ENCODE assay signal across 8 cellular contexts in genomic region chr10:75234017-75234682, GRCh38. TPM values are rescaled to one million over a fixed set of nuclear protein-coding genes. Genes with fewer than 3 reads are reported as not detected.
A peak's percentile ranks its signal among the peaks of the same experiment; 100 is the strongest.
DNase-seq lines count a peak whose midpoint lies in the region; ATAC-seq, FAIRE-seq and TF ChIP-seq lines count a peak whose summit lies in the region.

No MANE protein-coding gene starts in this region.

- no peaks in the 10 kb centered on the region for H3K9me3 Mint-ChIP-seq in activated CD4-positive, alpha-beta T cell treated with anti-CD3 and anti-CD28 coated beads, Interleukin-2, amount 10 ng/mL, durations not matched to agents 24 days and 14 days

- DNase-seq in A549 (ENCODE audit: low read depth in 1 of 2, low spot score in 1 of 2) (peak; percentile 90 to 95), NCI-H345 treated with DMSO at 0.1 percent for 48 hours (lab: John Stamatoyannopoulos, UW; ENCODE audit: unreplicated experiment) (peak; percentile 63), colonic mucosa (peak; percentile 99), left kidney (ENCODE audit: low read depth, low spot score) (peak; percentile 95)
- DNase-seq in activated CD4-positive, alpha-beta T cell treated with anti-CD3 and anti-CD28 coated beads, Interleukin-2, amount 10 ng/mL, durations not matched to agents 24 days and 14 days, result peak; percentile 99
- peak; percentile 98 for DNase-seq in stimulated activated CD4-positive, alpha-beta T cell treated with anti-CD3 and anti-CD28 coated beads, Interleukin-1b, Interleukin-23, amount 100 ng/mL, for 48 hours

- H3K27ac Mint-ChIP-seq in activated CD4-positive, alpha-beta T cell treated with anti-CD3 and anti-CD28 coated beads, Interleukin-2, amount 10 ng/mL, durations not matched to agents 24 days and 14 days, result peak overlapping the region; percentile 87

- H3K27me3 Mint-ChIP-seq in activated CD4-positive, alpha-beta T cell treated with anti-CD3 and anti-CD28 coated beads, Interleukin-2, amount 10 ng/mL, durations not matched to agents 24 days and 14 days, result no peaks in the 10 kb centered on the region

- TF ChIP-seq RAD21 in A549 (conservative IDR thresholded peaks at IDR 0.05 in 1 of 2, IDR thresholded peaks at IDR 0.05 in 1 of 2), result no peak

- 1% methylated on average over 18 of the region's 48 CpGs for WGBS in A549 (ENCODE audit: missing lambda C conversion rate)

- intact Hi-C loops in activated CD4-positive, alpha-beta T cell treated with anti-CD3 and anti-CD28 coated beads, Interleukin-2, amount 10 ng/mL, durations not matched to agents 24 days and 14 days (cut with micrococcal nuclease), result loop anchor here (1.0 to 5.0 kb wide), 5 partner anchors 24 to 992 kb away; partner anchors contain the start of genes KAT6B and VDAC2
- intact Hi-C loops in colonic mucosa (cut with DNase I), result loop anchor here (5.0 to 10.0 kb wide), 2 partner anchors 127 to 989 kb away; a partner anchor contains a TSS

- H3K36me3 Mint-ChIP-seq in activated CD4-positive, alpha-beta T cell treated with anti-CD3 and anti-CD28 coated beads, Interleukin-2, amount 10 ng/mL, durations not matched to agents 24 days and 14 days (ENCODE audit: low read depth), result peaks cover 35% of the 10 kb centered on the region

- H3K27ac ChIP-seq in A549 (peak overlapping the region; percentile 92 to 98), colonic mucosa (peak overlapping the region; percentile 90)

- H3K4me1 ChIP-seq in A549 (peaks cover 32% of the 10 kb centered on the region), colonic mucosa (no peaks in the 10 kb centered on the region)

- H3K4me3 ChIP-seq in A549 (peak overlapping the region; percentile 78), colonic mucosa (peak overlapping the region; percentile 78)

- H3K27me3 ChIP-seq in colonic mucosa, result no peaks in the 10 kb centered on the region

- CTCF ChIA-PET in A549 (lab: Yijun Ruan, JAX), result interaction anchor here (0.9 to 22.8 kb wide), 12 partner anchors 11 to 991 kb away, joined by 3 to 479 read pairs (median 28); partner anchors contain the start of genes SAMD8 and VDAC2

- H3K9me3 ChIP-seq in A549 (no peaks in the 10 kb centered on the region), colonic mucosa (no peaks in the 10 kb centered on the region)

- no peak for FAIRE-seq in A549 (lab: Jason Lieb, UNC)

- POLR2A ChIA-PET in A549 (lab: Yijun Ruan, JAX), result interaction anchor here (0.6 to 2.5 kb wide), 8 partner anchors 9 to 183 kb away, joined by 3 to 12 read pairs (median 4); partner anchors contain the start of genes SAMD8 and VDAC2

- H3K4me2 ChIP-seq in A549, result peak overlapping the region; percentile 99

- H3K4me1 Mint-ChIP-seq in activated CD4-positive, alpha-beta T cell treated with anti-CD3 and anti-CD28 coated beads, Interleukin-2, amount 10 ng/mL, durations not matched to agents 24 days and 14 days, result peaks cover 18% of the 10 kb centered on the region

- TF ChIP-seq EP300 in A549 (IDR thresholded peaks at IDR 0.05), result no peak

- TF ChIP-seq CTCF in A549 (IDR thresholded peaks at IDR 0.05) (no peak), colonic mucosa (IDR thresholded peaks at IDR 0.05) (no peak)

- ATAC-seq in A549, result peak; percentile 48 to 76
- ATAC-seq in GM18868 (IDR thresholded peaks at IDR 0.05; ENCODE audit: unreplicated experiment), result peak; percentile 49
- peak; percentile 44 for ATAC-seq in HG03108 (IDR thresholded peaks at IDR 0.05; ENCODE audit: unreplicated experiment)

- peak overlapping the region; percentile 87 for H3K4me3 Mint-ChIP-seq in activated CD4-positive, alpha-beta T cell treated with anti-CD3 and anti-CD28 coated beads, Interleukin-2, amount 10 ng/mL, durations not matched to agents 24 days and 14 days

- TF ChIP-seq POLR2A in A549 (IDR thresholded peaks at IDR 0.05; ENCODE audit: low read length), result peak; percentile 42; the same call in 1 of the 2 replicates

- H3K9ac ChIP-seq in colonic mucosa (ENCODE audit: low read depth in 2 of 2, low read length in 2 of 2), result peak overlapping the region; percentile 72 to 79

- peaks cover 5% of the 10 kb centered on the region for H3K36me3 ChIP-seq in colonic mucosa

TF ChIP-seq in A549, 52 proteins besides CTCF, POLR2A, EP300 and RAD21:
- TF ChIP-seq HEYL (CRISPR knock-in tag; IDR thresholded peaks at IDR 0.05) (no peak), POLR2AphosphoS2 (conservative IDR thresholded peaks at IDR 0.05; ENCODE audit: low read length) (no peak), MAFK (IDR thresholded peaks at IDR 0.05; ENCODE audit: partially characterized antibody) (no peak), MAX (IDR thresholded peaks at IDR 0.05) (peak; percentile 8; the same call in 1 of the 2 replicates), FOSB (CRISPR knock-in tag; IDR thresholded peaks at IDR 0.05) (no peak), REST (IDR thresholded peaks at IDR 0.05) (no peak), FOSL2 (IDR thresholded peaks at IDR 0.05) (no peak), FOSL2 (CRISPR knock-in tag; IDR thresholded peaks at IDR 0.05) (0 out of 2 replicates have a peak, but pooled peaks have one; percentile 14), TP53 (CRISPR knock-in tag; IDR thresholded peaks at IDR 0.05) (peak; percentile 37; the same call in 1 of the 2 replicates), HES2 (IDR thresholded peaks at IDR 0.05) (no peak), HOXB5 (CRISPR knock-in tag; IDR thresholded peaks at IDR 0.05) (no peak), SMC3 (IDR thresholded peaks at IDR 0.05) (no peak)

RNA-seq across cellular contexts. Expression of gene COMTD1, which starts 1.6 kb away (rescaled TPM):
- 9.5 and 9.8 TPM in 2 replicates for polyA plus RNA-seq in A549 (2011; rRNA removed)
- polyA plus RNA-seq in A549 (2012; cell fraction: cytosol; rRNA removed), result 57.8 and 74.6 TPM in 2 replicates
- polyA plus RNA-seq in A549 (2012; cell fraction: nucleus; rRNA removed), result 174 and 265 TPM in 2 replicates
- polyA plus RNA-seq in A549 (2017; fragmentation: RNase III; extraction: RNeasy Plus Mini Kit Qiagen cat#74134 plus additional on column Dnase treatment), result 31.3 to 35.3 TPM (median 34.2 TPM) in 3 replicates
- 2.1 and 3.2 TPM in 2 replicates for polyA minus RNA-seq in A549 (2011; rRNA and poly(A)+ RNA removed)
- 37.1 and 38.1 TPM in 2 replicates for total RNA-seq in activated CD4-positive, alpha-beta T cell treated with anti-CD3 and anti-CD28 coated beads, Interleukin-2, amount 10 ng/mL, durations not matched to agents 24 days and 14 days
- 100 to 1,000 TPM in 1 of 2 donors, 10 to 100 TPM in 1; 62.6 to 117 TPM for total RNA-seq in colonic mucosa

RNA-seq across cellular contexts. Expression of gene VDAC2, which starts 23.6 kb away (rescaled TPM):
- 262 and 285 TPM in 2 replicates for polyA plus RNA-seq in A549 (2011; rRNA removed)
- polyA plus RNA-seq in A549 (2012; cell fraction: cytosol; rRNA removed), result 127 and 130 TPM in 2 replicates
- 60.2 and 94.6 TPM in 2 replicates for polyA plus RNA-seq in A549 (2012; cell fraction: nucleus; rRNA removed)
- 273 to 292 TPM (median 276 TPM) in 3 replicates for polyA plus RNA-seq in A549 (2017; fragmentation: RNase III; extraction: RNeasy Plus Mini Kit Qiagen cat#74134 plus additional on column Dnase treatment)
- polyA minus RNA-seq in A549 (2011; rRNA and poly(A)+ RNA removed), result 73.4 and 85.0 TPM in 2 replicates
- total RNA-seq in activated CD4-positive, alpha-beta T cell treated with anti-CD3 and anti-CD28 coated beads, Interleukin-2, amount 10 ng/mL, durations not matched to agents 24 days and 14 days, result 245 and 249 TPM in 2 replicates
- 100 to 1,000 TPM; 314 to 430 TPM for total RNA-seq in colonic mucosa

Comparison
In these comparisons a context has a peak if more than half of its experiments do, and no peak if none do; other contexts are left out.
1. Peak in every context shown above with its lines: DNase-seq, ATAC-seq, H3K4me3 ChIP-seq and H3K27ac ChIP-seq.